In genomic region chr1:45205910-45206721, GRCh38 we compare ENCODE assay signal across 1 cellular context.
TF ChIP-seq lines count a peak whose summit lies in the region.

Gene ZSWIM5, minus strand, starts transcription at chr1:45206605. Its CDS starts 255 bp downstream, at chr1:45206350.

TF ChIP-seq in HepG2, 621 proteins besides CTCF, POLR2A, EP300 and RAD21 (continued from another document and continues in another):
- TF ChIP-seq, protein P1, sequence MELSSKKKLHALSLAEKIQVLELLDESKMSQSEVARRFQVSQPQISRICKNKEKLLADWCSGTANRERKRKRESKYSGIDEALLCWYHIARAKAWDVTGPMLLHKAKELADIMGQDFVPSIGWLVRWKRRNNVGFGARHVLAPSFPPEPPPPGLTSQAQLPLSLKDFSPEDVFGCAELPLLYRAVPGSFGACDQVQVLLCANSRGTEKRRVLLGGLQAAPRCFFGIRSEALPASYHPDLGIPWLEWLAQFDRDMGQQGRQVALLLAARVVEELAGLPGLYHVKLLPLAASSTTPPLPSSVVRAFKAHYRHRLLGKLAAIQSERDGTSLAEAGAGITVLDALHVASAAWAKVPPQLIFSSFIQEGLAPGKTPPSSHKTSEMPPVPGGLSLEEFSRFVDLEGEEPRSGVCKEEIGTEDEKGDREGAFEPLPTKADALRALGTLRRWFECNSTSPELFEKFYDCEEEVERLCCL (CRISPR knock-in tag; IDR thresholded peaks at IDR 0.05; ENCODE audit: borderline replicate concordance), result no peak
- TF ChIP-seq, protein P2, sequence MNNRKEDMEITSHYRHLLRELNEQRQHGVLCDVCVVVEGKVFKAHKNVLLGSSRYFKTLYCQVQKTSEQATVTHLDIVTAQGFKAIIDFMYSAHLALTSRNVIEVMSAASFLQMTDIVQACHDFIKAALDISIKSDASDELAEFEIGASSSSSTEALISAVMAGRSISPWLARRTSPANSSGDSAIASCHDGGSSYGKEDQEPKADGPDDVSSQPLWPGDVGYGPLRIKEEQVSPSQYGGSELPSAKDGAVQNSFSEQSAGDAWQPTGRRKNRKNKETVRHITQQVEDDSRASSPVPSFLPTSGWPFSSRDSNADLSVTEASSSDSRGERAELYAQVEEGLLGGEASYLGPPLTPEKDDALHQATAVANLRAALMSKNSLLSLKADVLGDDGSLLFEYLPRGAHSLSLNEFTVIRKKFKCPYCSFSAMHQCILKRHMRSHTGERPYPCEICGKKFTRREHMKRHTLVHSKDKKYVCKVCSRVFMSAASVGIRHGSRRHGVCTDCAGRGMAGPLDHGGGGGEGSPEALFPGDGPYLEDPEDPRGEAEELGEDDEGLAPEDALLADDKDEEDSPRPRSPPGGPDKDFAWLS (CRISPR knock-in tag; IDR thresholded peaks at IDR 0.05; ENCODE audit: borderline replicate concordance), result no peak
- no peak; the same call in 1 of the 2 replicates for TF ChIP-seq ZNF205 (CRISPR knock-in tag; IDR thresholded peaks at IDR 0.05)
- TF ChIP-seq, protein P3, sequence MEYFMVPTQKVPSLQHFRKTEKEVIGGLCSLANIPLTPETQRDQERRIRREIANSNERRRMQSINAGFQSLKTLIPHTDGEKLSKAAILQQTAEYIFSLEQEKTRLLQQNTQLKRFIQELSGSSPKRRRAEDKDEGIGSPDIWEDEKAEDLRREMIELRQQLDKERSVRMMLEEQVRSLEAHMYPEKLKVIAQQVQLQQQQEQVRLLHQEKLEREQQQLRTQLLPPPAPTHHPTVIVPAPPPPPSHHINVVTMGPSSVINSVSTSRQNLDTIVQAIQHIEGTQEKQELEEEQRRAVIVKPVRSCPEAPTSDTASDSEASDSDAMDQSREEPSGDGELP (IDR thresholded peaks at IDR 0.05; ENCODE audit: borderline replicate concordance, low read depth), result no peak
- no peak for TF ChIP-seq HOMEZ (CRISPR knock-in tag; IDR thresholded peaks at IDR 0.05; ENCODE audit: low read depth)
- no peak for TF ChIP-seq SNAPC4 (CRISPR knock-in tag; IDR thresholded peaks at IDR 0.05)
- peak; percentile 72 for TF ChIP-seq ZNF891 (CRISPR knock-in tag; IDR thresholded peaks at IDR 0.05)
- TF ChIP-seq ZBTB49 (CRISPR knock-in tag; IDR thresholded peaks at IDR 0.05; ENCODE audit: borderline replicate concordance), result no peak; the same call in 1 of the 2 replicates
- TF ChIP-seq SNAPC5 (CRISPR knock-in tag; IDR thresholded peaks at IDR 0.05; ENCODE audit: borderline replicate concordance), result no peak
- TF ChIP-seq HIVEP1 (CRISPR knock-in tag; IDR thresholded peaks at IDR 0.05), result no peak; the same call in 1 of the 2 replicates
- TF ChIP-seq PCBP2 (optimal IDR thresholded peaks at IDR 0.05; ENCODE audit: low read depth, low read length, poor library complexity, severe bottlenecking), result no peak
- 0 out of 2 replicates have a peak, but pooled peaks have one; percentile 23 for TF ChIP-seq ZMYM3 (CRISPR knock-in tag; IDR thresholded peaks at IDR 0.05)
- TF ChIP-seq SCMH1 (CRISPR knock-in tag; IDR thresholded peaks at IDR 0.05; ENCODE audit: borderline replicate concordance), result no peak
- TF ChIP-seq NCOA2 (CRISPR knock-in tag; IDR thresholded peaks at IDR 0.05), result no peak; the same call in 1 of the 2 replicates
- no peak for TF ChIP-seq ZNF460 (CRISPR knock-in tag; IDR thresholded peaks at IDR 0.05; ENCODE audit: borderline replicate concordance)
- no peak for TF ChIP-seq SNAPC2 (CRISPR knock-in tag; IDR thresholded peaks at IDR 0.05)
- no peak for TF ChIP-seq ZNF383 (CRISPR knock-in tag; IDR thresholded peaks at IDR 0.05; ENCODE audit: borderline replicate concordance)
- no peak for TF ChIP-seq ELF4 (CRISPR knock-in tag; IDR thresholded peaks at IDR 0.05; ENCODE audit: borderline replicate concordance)
- TF ChIP-seq ZNF619 (CRISPR knock-in tag; IDR thresholded peaks at IDR 0.05), result no peak
- TF ChIP-seq KDM1A (CRISPR knock-in tag; IDR thresholded peaks at IDR 0.05), result no peak
- no peak for TF ChIP-seq ZNF432 (CRISPR knock-in tag; IDR thresholded peaks at IDR 0.05; ENCODE audit: borderline replicate concordance)
- no peak; the same call in 1 of the 2 replicates for TF ChIP-seq SAP130 (CRISPR knock-in tag; IDR thresholded peaks at IDR 0.05; ENCODE audit: low read depth)
- no peak for TF ChIP-seq ZNF274 (CRISPR knock-in tag; IDR thresholded peaks at IDR 0.05)
- no peak for TF ChIP-seq HMG20B (CRISPR knock-in tag; conservative IDR thresholded peaks at IDR 0.05)
- peak; percentile 77 for TF ChIP-seq ASH2L (IDR thresholded peaks at IDR 0.05; ENCODE audit: insufficient read length, low read depth, low read length)
- 0 out of 2 replicates have a peak, but pooled peaks have one; percentile 47 for TF ChIP-seq ZNF839 (CRISPR knock-in tag; IDR thresholded peaks at IDR 0.05; ENCODE audit: borderline replicate concordance)
- TF ChIP-seq MYNN (CRISPR knock-in tag; IDR thresholded peaks at IDR 0.05; ENCODE audit: low read depth), result no peak
- no peak for TF ChIP-seq SSRP1 (CRISPR knock-in tag; IDR thresholded peaks at IDR 0.05)
- TF ChIP-seq GATA4 (IDR thresholded peaks at IDR 0.05; ENCODE audit: borderline replicate concordance, low read depth), result no peak
- TF ChIP-seq ZNF263 (CRISPR knock-in tag; IDR thresholded peaks at IDR 0.05), result no peak
- TF ChIP-seq DNMT3B (CRISPR knock-in tag; conservative IDR thresholded peaks at IDR 0.05), result no peak
- TF ChIP-seq, protein P4, sequence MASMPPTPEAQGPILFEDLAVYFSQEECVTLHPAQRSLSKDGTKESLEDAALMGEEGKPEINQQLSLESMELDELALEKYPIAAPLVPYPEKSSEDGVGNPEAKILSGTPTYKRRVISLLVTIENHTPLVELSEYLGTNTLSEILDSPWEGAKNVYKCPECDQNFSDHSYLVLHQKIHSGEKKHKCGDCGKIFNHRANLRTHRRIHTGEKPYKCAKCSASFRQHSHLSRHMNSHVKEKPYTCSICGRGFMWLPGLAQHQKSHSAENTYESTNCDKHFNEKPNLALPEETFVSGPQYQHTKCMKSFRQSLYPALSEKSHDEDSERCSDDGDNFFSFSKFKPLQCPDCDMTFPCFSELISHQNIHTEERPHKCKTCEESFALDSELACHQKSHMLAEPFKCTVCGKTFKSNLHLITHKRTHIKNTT (CRISPR knock-in tag; IDR thresholded peaks at IDR 0.05), result no peak
- TF ChIP-seq ZFP36L2 (CRISPR knock-in tag; IDR thresholded peaks at IDR 0.05), result no peak
- no peak for TF ChIP-seq ZNF407 (CRISPR knock-in tag; IDR thresholded peaks at IDR 0.05; ENCODE audit: not compliant biosample characterization)
- no peak for TF ChIP-seq TEAD2 (CRISPR knock-in tag; IDR thresholded peaks at IDR 0.05)
- no peak for TF ChIP-seq MTF1 (CRISPR knock-in tag; IDR thresholded peaks at IDR 0.05)
- TF ChIP-seq RFX5 (IDR thresholded peaks at IDR 0.05; ENCODE audit: low read depth, low read length), result peak; percentile 70; the same call in 1 of the 2 replicates
- TF ChIP-seq ZNF605 (CRISPR knock-in tag; IDR thresholded peaks at IDR 0.05), result no peak
- TF ChIP-seq IKZF1 (IDR thresholded peaks at IDR 0.05), result no peak
